ENCODE assay signal across 8 cellular contexts in genomic region chr22:42856865-42857704, GRCh38. TPM values are rescaled to one million over a fixed set of nuclear protein-coding genes. Genes with fewer than 3 reads are reported as not detected.
A peak's percentile ranks its signal among the peaks of the same experiment; 100 is the strongest.
DNase-seq lines count a peak whose midpoint lies in the region; ATAC-seq, FAIRE-seq and TF ChIP-seq lines count a peak whose summit lies in the region.

Gene ARFGAP3 (minus strand): TSS chr22:42857273. CDS start chr22:42857182, 91 bp downstream.

- peaks cover 0 to 8% of the 10 kb centered on the region in 2 experiments; a peak in 1 of 5 replicates for H3K36me3 ChIP-seq in HepG2 (replicated peaks in 1 of 2; ENCODE audit: control insufficient read depth in 1 of 2, insufficient read depth in 2 of 2, low read length in 2 of 2)

- H4K20me1 ChIP-seq in HepG2 (ENCODE audit: insufficient read depth, low read length) = peaks cover 12% of the 10 kb centered on the region; the same call in 1 of the 2 replicates

- TF ChIP-seq CTCF in HepG2 (CRISPR knock-in tag; IDR thresholded peaks at IDR 0.05) = no peak

- H2AFZ ChIP-seq in HepG2 (ENCODE audit: low read length) = no peak within 1 kb of the TSS

- TF ChIP-seq RAD21 in HepG2 (CRISPR knock-in tag; IDR thresholded peaks at IDR 0.05) = no peak; the same call in 1 of the 2 replicates

- H3K9me3 ChIP-seq in HepG2 (ENCODE audit: low read length) = no peaks in the 10 kb centered on the region

- peak; percentile 78 to 87 for TF ChIP-seq POLR2A in HepG2 (IDR thresholded peaks at IDR 0.05; ENCODE audit: insufficient read depth in 1 of 2, low read depth in 2 of 2, low read length in 2 of 2)

- TF ChIP-seq EP300 in HepG2 (IDR thresholded peaks at IDR 0.05; ENCODE audit: low read depth in 2 of 2, low read length in 2 of 2) (no peak; a peak in 1 of 4 replicates), HepG2 (CRISPR knock-in tag; IDR thresholded peaks at IDR 0.05; ENCODE audit: borderline replicate concordance) (no peak; the same call in 1 of the 2 replicates)

- H3K4me1 ChIP-seq in HepG2 (ENCODE audit: insufficient read depth, low read length) = peaks cover 39% of the 10 kb centered on the region

- peaks cover 37% of the 10 kb centered on the region for H3K79me2 ChIP-seq in HepG2 (ENCODE audit: insufficient read depth, low read length)

- no peaks in the 10 kb centered on the region; a peak in 1 of 5 replicates for H3K27me3 ChIP-seq in HepG2 (ENCODE audit: control insufficient read depth in 1 of 2, insufficient read depth in 2 of 2, low read length in 2 of 2)

- peak within 1 kb of the TSS; percentile 95 to 98 (median 96) for H3K4me3 ChIP-seq in HepG2 (replicated peaks in 1 of 3; ENCODE audit: insufficient read depth in 1 of 3, low read depth in 2 of 3, low read length in 3 of 3)

- H3K27ac ChIP-seq in HepG2 (ENCODE audit: extremely low read length, insufficient read depth, low read length) = peak within 1 kb of the TSS; percentile 94

- intact Hi-C loops in HepG2 (cut with micrococcal nuclease; ENCODE audit: unreplicated experiment) = loop anchor here (10.0 kb wide), 2 partner anchors 52 to 212 kb away; partner anchors contain the start of genes ATP5MGL and CYB5R3

- in situ Hi-C loops in HepG2 (cut with HindIII; ENCODE audit: extremely low pct_ligation_motif_present, low pct_unique_long_range_greater_than_20kb) = loop anchor here (5.0 kb wide), 1 partner anchor 50 kb away; no protein-coding TSS in a partner anchor

- FAIRE-seq in HepG2 (lab: Jason Lieb, UNC) = no peak

- peak within 1 kb of the TSS; percentile 96 for H3K9ac ChIP-seq in HepG2 (ENCODE audit: insufficient read depth, low read depth, low read length)

- CTCF ChIA-PET in HepG2 (lab: Yijun Ruan, JAX; ENCODE audit: low intra/inter-chr PET ratio, low total read pairs) = interaction anchor here (0.8 kb wide), 1 partner anchor 10 kb away, joined by 3 read pairs; no protein-coding TSS in a partner anchor

- no TSS peak for BruUV-seq in HepG2 (replicated peaks; lab: Mats Ljungman, UMichigan)

- DNase-seq in C1 segment of cervical spinal cord (lab: John Stamatoyannopoulos, UW) (peak in 13 of 14 donors; percentile 69 to 94 (median 87)), NCI-H82 (lab: John Stamatoyannopoulos, UW) (peak; percentile 92), dermis blood vessel endothelial cell (peak; percentile 95), HepG2 (ENCODE audit: low spot score) (peak; percentile 72)
- peak; percentile 92 to 93 for DNase-seq in activated CD4-positive, alpha-beta T cell treated with anti-CD3 and anti-CD28 coated beads, Interleukin-2, amount 50 U/mL, for 48 hours
- peak; percentile 93 to 97 for DNase-seq in stimulated activated CD4-positive, alpha-beta T cell treated with anti-CD3 and anti-CD28 coated beads, Interleukin-2, amount 100 ng/mL, for 48 hours

- peak within 1 kb of the TSS; percentile 92 for H3K4me2 ChIP-seq in HepG2 (ENCODE audit: low read depth, low read length)

- WGBS in HepG2 (ENCODE audit: low lambda C conversion rate) = 85% methylated on average over 18 of the region's 111 CpGs

- POLR2A ChIA-PET in HepG2 (lab: Yijun Ruan, JAX) = interaction anchor here (0.6 to 3.7 kb wide), 9 partner anchors 10 to 242 kb away, joined by 3 to 11 read pairs (median 4); partner anchors contain the start of gene POLDIP3

- peak; percentile 86 for ATAC-seq in GM19372 (IDR thresholded peaks at IDR 0.05; ENCODE audit: low read depth, unreplicated experiment)
- peak; percentile 59 for ATAC-seq in HG03558 (IDR thresholded peaks at IDR 0.05; ENCODE audit: extremely low read depth, unreplicated experiment)
- peak; percentile 88 for ATAC-seq in HepG2

TF ChIP-seq in HepG2, 621 proteins besides CTCF, POLR2A, EP300 and RAD21 (continues in another document):
- TF ChIP-seq, protein P1, sequence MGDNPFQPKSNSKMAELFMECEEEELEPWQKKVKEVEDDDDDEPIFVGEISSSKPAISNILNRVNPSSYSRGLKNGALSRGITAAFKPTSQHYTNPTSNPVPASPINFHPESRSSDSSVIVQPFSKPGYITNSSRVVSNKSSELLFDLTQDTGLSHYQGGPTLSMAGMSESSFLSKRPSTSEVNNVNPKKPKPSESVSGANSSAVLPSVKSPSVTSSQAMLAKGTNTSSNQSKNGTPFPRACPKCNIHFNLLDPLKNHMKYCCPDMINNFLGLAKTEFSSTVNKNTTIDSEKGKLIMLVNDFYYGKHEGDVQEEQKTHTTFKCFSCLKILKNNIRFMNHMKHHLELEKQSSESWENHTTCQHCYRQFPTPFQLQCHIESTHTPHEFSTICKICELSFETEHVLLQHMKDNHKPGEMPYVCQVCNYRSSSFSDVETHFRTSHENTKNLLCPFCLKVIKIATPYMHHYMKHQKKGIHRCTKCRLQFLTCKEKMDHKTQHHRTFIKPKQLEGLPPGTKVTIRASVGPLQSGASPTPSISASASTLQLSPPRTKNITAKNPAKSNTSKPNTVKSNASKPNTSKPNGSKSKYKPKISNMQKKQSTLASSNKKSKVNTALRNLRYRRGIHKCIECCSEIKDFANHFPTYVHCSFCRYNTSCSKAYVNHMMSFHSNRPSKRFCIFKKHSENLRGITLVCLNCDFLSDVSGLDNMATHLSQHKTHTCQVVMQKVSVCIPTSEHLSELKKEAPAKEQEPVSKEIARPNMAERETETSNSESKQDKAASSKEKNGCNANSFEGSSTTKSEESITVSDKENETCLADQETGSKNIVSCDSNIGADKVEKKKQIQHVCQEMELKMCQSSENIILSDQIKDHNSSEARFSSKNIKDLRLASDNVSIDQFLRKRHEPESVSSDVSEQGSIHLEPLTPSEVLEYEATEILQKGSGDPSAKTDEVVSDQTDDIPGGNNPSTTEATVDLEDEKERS (CRISPR knock-in tag; IDR thresholded peaks at IDR 0.05) = 0 out of 2 replicates have a peak, but pooled peaks have one; percentile 39
- no peak for TF ChIP-seq NFE2 (CRISPR knock-in tag; IDR thresholded peaks at IDR 0.05)
- no peak for TF ChIP-seq JUNB (CRISPR knock-in tag; IDR thresholded peaks at IDR 0.05; ENCODE audit: borderline replicate concordance)
- 0 out of 2 replicates have a peak, but pooled peaks have one; percentile 29 for TF ChIP-seq ZNF850 (CRISPR knock-in tag; conservative IDR thresholded peaks at IDR 0.05)
- TF ChIP-seq MXD1 (CRISPR knock-in tag; IDR thresholded peaks at IDR 0.05) = peak; percentile 95
- TF ChIP-seq, protein P2, sequence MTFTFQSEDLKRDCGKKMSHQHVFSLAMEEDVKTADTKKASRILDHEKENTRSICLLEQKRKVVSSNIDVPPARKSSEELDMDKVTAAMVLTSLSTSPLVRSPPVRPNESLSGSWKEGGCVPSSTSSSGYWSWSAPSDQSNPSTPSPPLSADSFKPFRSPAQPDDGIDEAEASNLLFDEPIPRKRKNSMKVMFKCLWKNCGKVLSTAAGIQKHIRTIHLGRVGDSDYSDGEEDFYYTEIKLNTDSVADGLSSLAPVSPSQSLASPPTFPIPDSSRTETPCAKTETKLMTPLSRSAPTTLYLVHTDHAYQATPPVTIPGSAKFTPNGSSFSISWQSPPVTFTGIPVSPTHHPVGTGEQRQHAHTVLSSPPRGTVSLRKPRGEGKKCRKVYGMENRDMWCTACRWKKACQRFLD (CRISPR knock-in tag; IDR thresholded peaks at IDR 0.05; ENCODE audit: borderline replicate concordance) = peak; percentile 98
- TF ChIP-seq, protein P3, sequence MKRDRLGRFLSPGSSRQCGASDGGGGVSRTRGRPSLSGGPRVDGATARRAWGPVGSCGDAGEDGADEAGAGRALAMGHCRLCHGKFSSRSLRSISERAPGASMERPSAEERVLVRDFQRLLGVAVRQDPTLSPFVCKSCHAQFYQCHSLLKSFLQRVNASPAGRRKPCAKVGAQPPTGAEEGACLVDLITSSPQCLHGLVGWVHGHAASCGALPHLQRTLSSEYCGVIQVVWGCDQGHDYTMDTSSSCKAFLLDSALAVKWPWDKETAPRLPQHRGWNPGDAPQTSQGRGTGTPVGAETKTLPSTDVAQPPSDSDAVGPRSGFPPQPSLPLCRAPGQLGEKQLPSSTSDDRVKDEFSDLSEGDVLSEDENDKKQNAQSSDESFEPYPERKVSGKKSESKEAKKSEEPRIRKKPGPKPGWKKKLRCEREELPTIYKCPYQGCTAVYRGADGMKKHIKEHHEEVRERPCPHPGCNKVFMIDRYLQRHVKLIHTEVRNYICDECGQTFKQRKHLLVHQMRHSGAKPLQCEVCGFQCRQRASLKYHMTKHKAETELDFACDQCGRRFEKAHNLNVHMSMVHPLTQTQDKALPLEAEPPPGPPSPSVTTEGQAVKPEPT (CRISPR knock-in tag; IDR thresholded peaks at IDR 0.05; ENCODE audit: low read depth) = peak; percentile 96
- no peak for TF ChIP-seq ATAD3A (CRISPR knock-in tag; IDR thresholded peaks at IDR 0.05)
- no peak for TF ChIP-seq EHMT2 (IDR thresholded peaks at IDR 0.05; ENCODE audit: borderline replicate concordance, low read depth, low read length)

RNA-seq across cellular contexts. Expression of gene ARFGAP3, which starts in this region (rescaled TPM):
- total RNA-seq in dermis blood vessel endothelial cell (67.5 and 74.2 TPM in 2 replicates), HepG2 (2016; rRNA removed; fragmentation: Illumina TruSeq; extraction: Trizol) (41.7 and 66.7 TPM in 2 replicates)
- total RNA-seq in HepG2 (2016; cell fraction: cytosol; rRNA removed; fragmentation: Illumina TruSeq; extraction: Trizol; ENCODE audit: low read depth) = 9.5 and 13.8 TPM in 2 replicates
- 41.6 and 68.2 TPM in 2 replicates for total RNA-seq in HepG2 (2016; cell fraction: insoluble cytoplasmic fraction; rRNA removed; fragmentation: Illumina TruSeq; extraction: Trizol)
- 19.0 and 21.9 TPM in 2 replicates for total RNA-seq in HepG2 (2016; cell fraction: membrane; rRNA removed; fragmentation: Illumina TruSeq; extraction: Trizol)
- total RNA-seq in HepG2 (2016; cell fraction: nucleus; rRNA removed; fragmentation: Illumina TruSeq; extraction: Trizol) = 26.8 and 27.4 TPM in 2 replicates
- 51.0 and 61.6 TPM in 2 replicates for polyA plus RNA-seq in HepG2 (2011; rRNA removed)
- 42.3 and 50.3 TPM in 2 replicates for polyA plus RNA-seq in HepG2 (2011; cell fraction: cytosol; rRNA removed)
- 41.8 and 43.9 TPM in 2 replicates for polyA plus RNA-seq in HepG2 (2011; cell fraction: nucleus; rRNA removed)
- 40.6 and 42.9 TPM in 2 replicates for polyA plus RNA-seq in HepG2 (2012)
- polyA plus RNA-seq in HepG2 (2016; cell fraction: cytosol; fragmentation: Illumina TruSeq; extraction: Trizol; ENCODE audit: low read depth) = 3.0 and 3.1 TPM in 2 replicates
- polyA plus RNA-seq in HepG2 (2016; cell fraction: insoluble cytoplasmic fraction; fragmentation: Illumina TruSeq; extraction: Trizol; ENCODE audit: low read depth) = 50.7 and 53.6 TPM in 2 replicates
- 7.0 and 7.1 TPM in 2 replicates for polyA plus RNA-seq in HepG2 (2016; cell fraction: membrane; fragmentation: Illumina TruSeq; extraction: Trizol; ENCODE audit: low read depth)
- polyA plus RNA-seq in HepG2 (2016; cell fraction: nucleus; fragmentation: Illumina TruSeq; extraction: Trizol; ENCODE audit: insufficient read depth, low read depth) = 40.6 and 48.9 TPM in 2 replicates
- 16.2 and 65.9 TPM in 2 replicates for polyA minus RNA-seq in HepG2 (2011; rRNA and poly(A)+ RNA removed; ENCODE audit: low replicate concordance)
- polyA minus RNA-seq in HepG2 (2011; cell fraction: cytosol; rRNA and poly(A)+ RNA removed) = 38.9 and 45.0 TPM in 2 replicates
- 43.4 and 53.0 TPM in 2 replicates for polyA minus RNA-seq in HepG2 (2011; cell fraction: nucleus; rRNA and poly(A)+ RNA removed)

Comparison
In these comparisons a context has a peak if more than half of its experiments do, and no peak if none do; other contexts are left out.
1. Peak in every context shown above with its lines: DNase-seq, ATAC-seq, H3K4me3 ChIP-seq and H3K27ac ChIP-seq.